Comparison of ENCODE assay signal across 36 cellular contexts in the genomic region with DNA sequence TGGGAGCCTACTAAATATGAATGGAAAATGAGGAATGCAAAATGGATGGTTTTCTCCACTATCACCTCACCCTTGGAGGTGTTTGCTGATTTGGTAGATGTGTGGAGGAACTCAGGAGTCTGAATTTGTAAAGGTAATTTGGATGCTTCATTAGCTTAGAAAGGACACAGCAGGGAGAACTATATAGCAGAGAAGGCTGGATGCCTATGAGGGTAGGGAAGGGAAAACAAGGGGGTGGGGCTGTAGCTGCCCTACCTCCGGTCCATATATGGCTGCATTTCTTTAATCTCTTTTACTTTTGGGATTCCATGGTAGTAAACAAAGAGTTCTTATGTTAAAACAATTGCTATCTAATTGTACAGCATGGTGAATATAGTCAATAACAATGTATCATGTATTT. TPM values are rescaled to one million over a fixed set of nuclear protein-coding genes. Genes with fewer than 3 reads are reported as not detected.
"Had no signal": no experiment of that assay in that cellular context is flagged by ENCODE, and none has a peak within 500 bp of the region (broad histone marks: within the 10 kb centered on the region; RNA-seq: fewer than 3 reads in every experiment).

No MANE protein-coding gene starts in this region.

- ATAC-seq: activated CD4-positive, alpha-beta T cell treated with anti-CD3 and anti-CD28 coated beads for 36 hours; activated CD4-positive, CD25-positive, alpha-beta regulatory T cell treated with anti-CD3 and anti-CD28 coated beads, Interleukin-2, amount 50 U/mL, for 24 hours; activated CD8-positive, alpha-beta T cell treated with anti-CD3 and anti-CD28 coated beads, Interleukin-2, amount 10 ng/mL, durations not matched to agents 7 days and 5 days had no signal

- H3K9me3 Mint-ChIP-seq: activated CD4-positive, alpha-beta T cell treated with anti-CD3 and anti-CD28 coated beads, Interleukin-2, amount 10 ng/mL, durations not matched to agents 7 days and 5 days; activated naive CD4-positive, alpha-beta T cell treated with anti-CD3 and anti-CD28 coated beads, Interleukin-2, amount 50 U/mL, for 24 hours; activated naive CD8-positive, alpha-beta T cell treated with anti-CD3 and anti-CD28 coated beads, Interleukin-2, amount 10 ng/mL, durations not matched to agents 7 days and 5 days; activated T-cell treated with anti-CD3 and anti-CD28 coated beads, Interleukin-2, amount 50 U/mL, for 24 hours; activated T-helper 2 cell treated with anti-CD3 and anti-CD28 coated beads, Interferon-gamma antibody, Interleukin-2, Interleukin-4, amounts not matched to agents 10 μg/mL and 5 μg/mL and 100 μg/mL, durations not matched to agents 14 hours and 24 hours and 36 hours; central memory CD8-positive, alpha-beta T cell had no signal

- H3K4me1 ChIP-seq: ascending aorta, SJCRH30 had no signal

- DNase-seq: activated CD4-positive, alpha-beta T cell treated with anti-CD3 and anti-CD28 coated beads for 36 hours; activated CD4-positive, alpha-beta T cell treated with anti-CD3 and anti-CD28 coated beads, Interleukin-2, amount 10 ng/mL, durations not matched to agents 7 days and 5 days; activated CD4-positive, alpha-beta T cell treated with anti-CD3 and anti-CD28 coated beads, Interleukin-2, amount 50 U/mL, for 48 hours; activated CD8-positive, alpha-beta T cell treated with anti-CD3 and anti-CD28 coated beads, Interleukin-2, amount 10 ng/mL, durations not matched to agents 7 days and 5 days; activated gamma-delta T cell; activated naive CD4-positive, alpha-beta T cell treated with Interleukin-2 at 50 U/mL for 16 hours; activated naive CD8-positive, alpha-beta T cell treated with anti-CD3 and anti-CD28 coated beads, Interleukin-2, amount 10 ng/mL, durations not matched to agents 7 days and 5 days; activated T-cell treated with anti-CD3 and anti-CD28 coated beads, Interleukin-2, amount 50 U/mL, for 24 hours; amygdala; Kasumi-1; KG1; MG63; NCI-H1048; NCI-H1105 treated with DMSO at 0.1 percent for 48 hours; NCI-H1436; NCI-H1694; NCI-H1930; NCI-H2081 treated with DMSO at 0.1 percent for 48 hours; NCI-H345; NCI-H526; NCI-H748 treated with DMSO at 0.1 percent for 48 hours; NK-92 treated with Interleukin-12 subunit alpha and Interleukin-12 subunit beta, amount 100 ng/mL, for 24 hours; SHP77; SJCRH30; T1000; WERI-Rb-1 had no signal

- H3K36me3 Mint-ChIP-seq: activated naive CD4-positive, alpha-beta T cell treated with anti-CD3 and anti-CD28 coated beads, Interleukin-2, amount 50 U/mL, for 24 hours; activated naive CD8-positive, alpha-beta T cell treated with anti-CD3 and anti-CD28 coated beads, Interleukin-2, amount 10 ng/mL, durations not matched to agents 7 days and 5 days had no signal

- H3K9me3 ChIP-seq: ascending aorta, MG63, SJCRH30 had no signal

- H3K27me3 Mint-ChIP-seq: activated naive CD4-positive, alpha-beta T cell treated with anti-CD3 and anti-CD28 coated beads, Interleukin-2, amount 50 U/mL, for 24 hours had no signal

- H3K36me3 ChIP-seq: ascending aorta, cardiac muscle cell, MG63, SJCRH30, WERI-Rb-1 had no signal

- H3K4me3 Mint-ChIP-seq: activated CD4-positive, alpha-beta T cell treated with anti-CD3 and anti-CD28 coated beads for 36 hours; activated CD4-positive, alpha-beta T cell treated with anti-CD3 and anti-CD28 coated beads, Interleukin-2, amount 10 ng/mL, durations not matched to agents 7 days and 5 days; activated CD8-positive, alpha-beta T cell treated with anti-CD3 and anti-CD28 coated beads, Interleukin-2, amount 10 ng/mL, durations not matched to agents 7 days and 5 days; activated naive CD4-positive, alpha-beta T cell treated with anti-CD3 and anti-CD28 coated beads, Interleukin-2, amount 50 U/mL, for 24 hours; activated naive CD8-positive, alpha-beta T cell treated with anti-CD3 and anti-CD28 coated beads, Interleukin-2, amount 10 ng/mL, durations not matched to agents 7 days and 5 days; activated T-cell treated with anti-CD3 and anti-CD28 coated beads, Interleukin-2, amount 50 U/mL, for 24 hours; central memory CD8-positive, alpha-beta T cell had no signal

- H3K27ac ChIP-seq: ascending aorta, SJCRH30, SK-N-MC, WERI-Rb-1 had no signal

- H3K4me3 ChIP-seq: ascending aorta, cardiac muscle cell, MG63, SJCRH30, SK-N-MC had no signal

- H3K27me3 ChIP-seq: ascending aorta, cardiac muscle cell, MG63, SJCRH30 had no signal

- H3K27ac Mint-ChIP-seq: activated CD4-positive, alpha-beta T cell treated with anti-CD3 and anti-CD28 coated beads for 36 hours; activated CD4-positive, alpha-beta T cell treated with anti-CD3 and anti-CD28 coated beads, Interleukin-2, amount 10 ng/mL, durations not matched to agents 7 days and 5 days; activated CD8-positive, alpha-beta T cell treated with anti-CD3 and anti-CD28 coated beads, Interleukin-2, amount 10 ng/mL, durations not matched to agents 7 days and 5 days; activated naive CD4-positive, alpha-beta T cell treated with anti-CD3 and anti-CD28 coated beads, Interleukin-2, amount 50 U/mL, for 24 hours; activated naive CD8-positive, alpha-beta T cell treated with anti-CD3 and anti-CD28 coated beads, Interleukin-2, amount 10 ng/mL, durations not matched to agents 7 days and 5 days; activated T-cell treated with anti-CD3 and anti-CD28 coated beads, Interleukin-2, amount 50 U/mL, for 24 hours; activated T-helper 2 cell treated with anti-CD3 and anti-CD28 coated beads, Interferon-gamma antibody, Interleukin-2, Interleukin-4, amounts not matched to agents 10 μg/mL and 5 μg/mL and 100 μg/mL, durations not matched to agents 14 hours and 24 hours and 36 hours had no signal

RNA-seq across cellular contexts. Expression of gene EHF, which starts 4.8 kb away (rescaled TPM):
- total RNA-seq: activated CD8-positive, alpha-beta T cell treated with anti-CD3 and anti-CD28 coated beads, Interleukin-2, amount 10 ng/mL, durations not matched to agents 7 days and 5 days; activated naive CD8-positive, alpha-beta T cell treated with anti-CD3 and anti-CD28 coated beads, Interleukin-2, amount 10 ng/mL, durations not matched to agents 7 days and 5 days; activated T-helper 2 cell treated with anti-CD3 and anti-CD28 coated beads, Interferon-gamma antibody, Interleukin-2, Interleukin-4, amounts not matched to agents 10 μg/mL and 5 μg/mL and 100 μg/mL, durations not matched to agents 14 hours and 24 hours and 36 hours; ascending aorta; cardiac muscle cell; RPMI7951; SJCRH30; T-helper 1 cell treated with Interleukin-12 subunit alpha and Interleukin-12 subunit beta and Interleukin-4 antibody, amounts not matched to agents 30 ng/mL and 1 ng/mL, for 36 hours; T-helper 2 cell treated with Interferon-gamma antibody and Interleukin-4, amounts not matched to agents 100 ng/mL and 5 ng/mL, for 36 hours had no signal
- polyA plus RNA-seq: cardiac muscle cell had no signal
